Comparison of ENCODE assay signal across 8 cellular contexts in genomic region chr12:105330938-105331804, GRCh38. TPM values are rescaled to one million over a fixed set of nuclear protein-coding genes. Genes with fewer than 3 reads are reported as not detected.
DNase-seq lines count a peak whose midpoint lies in the region; ATAC-seq, FAIRE-seq and TF ChIP-seq lines count a peak whose summit lies in the region.

No MANE protein-coding gene starts in this region.

- ATAC-seq in GM18511 (IDR thresholded peaks at IDR 0.05; ENCODE audit: unreplicated experiment) (peak; percentile 16), natural killer cell (peak; percentile 4 to 13 (median 8)), GM21576 (IDR thresholded peaks at IDR 0.05; ENCODE audit: unreplicated experiment) (no peak)

- no peaks in the 10 kb centered on the region for H3K36me3 Mint-ChIP-seq in natural killer cell

- DNase-seq in ACHN (peak; percentile 46), endothelial cell of umbilical vein (ENCODE audit: low read depth, low spot score) (no peak), natural killer cell (no peak)
- DNase-seq in activated CD4-positive, alpha-beta T cell treated with anti-CD3 and anti-CD28 coated beads for 48 hours = peak; percentile 44

- intact Hi-C loops in endothelial cell of umbilical vein (cut with micrococcal nuclease) (loop anchor here (2.0 kb wide), 1 partner anchor 52 kb away; no protein-coding TSS in a partner anchor), natural killer cell (cut with micrococcal nuclease) (loop anchor here (2.0 to 5.0 kb wide), 2 partner anchors 52 to 94 kb away; partner anchors contain the start of gene APPL2)

- CTCF ChIA-PET in endothelial cell of umbilical vein (lab: Charles Lee) = interaction anchor here (0.6 to 1.8 kb wide), 10 partner anchors 15 to 812 kb away, joined by 3 to 6 read pairs (median 3); partner anchors contain the start of gene APPL2

- no peaks in the 10 kb centered on the region for H3K9me1 ChIP-seq in endothelial cell of umbilical vein (replicated peaks; ENCODE audit: control insufficient read depth, extremely low read depth, insufficient read depth, low read length)

- no peaks in the 10 kb centered on the region for H4K20me1 ChIP-seq in endothelial cell of umbilical vein (replicated peaks; ENCODE audit: control insufficient read depth, extremely low read depth, insufficient read depth, low read length)

- TF ChIP-seq POLR2A in endothelial cell of umbilical vein (IDR thresholded peaks at IDR 0.05; ENCODE audit: low read depth, low read length) = no peak

- H3K27ac ChIP-seq in HUES64 (ENCODE audit: low read depth, low read length) (no peak overlapping the region), endothelial cell of umbilical vein (ENCODE audit: insufficient read depth, low read depth, low read length) (no peak overlapping the region), urinary bladder (ENCODE audit: low read depth) (no peak overlapping the region)

- H3K4me2 ChIP-seq in endothelial cell of umbilical vein (ENCODE audit: insufficient read depth, low read length) = peak overlapping the region; percentile 91

- H3K9me3 Mint-ChIP-seq in natural killer cell = no peaks in the 10 kb centered on the region

- no peaks in the 10 kb centered on the region for H3K27me3 Mint-ChIP-seq in natural killer cell (ENCODE audit: low read depth in 2 of 2)

- H3K27me3 ChIP-seq in HUES64 (ENCODE audit: insufficient read depth, low read length) (peaks cover 48% of the 10 kb centered on the region), endothelial cell of umbilical vein (ENCODE audit: control insufficient read depth in 2 of 2, insufficient read depth in 2 of 2, low read length in 2 of 2) (no peaks in the 10 kb centered on the region)

- POLR2A ChIA-PET in endothelial cell of umbilical vein (lab: Charles Lee) = interaction anchor here (1.3 kb wide), 1 partner anchor 95 kb away, joined by 3 read pairs; the partner anchor contains the start of gene APPL2

- WGBS in HUES64 = 3% methylated on average over 37 of the region's 46 CpGs
- WGBS in urinary bladder = 5% methylated on average over 46 of the region's 46 CpGs

- peak overlapping the region; percentile 60 for H2AFZ ChIP-seq in endothelial cell of umbilical vein (ENCODE audit: low read depth, low read length)

- peak; percentile 18 for FAIRE-seq in endothelial cell of umbilical vein (lab: Jason Lieb, UNC)

- no peak overlapping the region for H3K9ac ChIP-seq in HUES64 (ENCODE audit: low read depth, low read length)
- H3K9ac ChIP-seq in endothelial cell of umbilical vein (replicated peaks; ENCODE audit: extremely low read depth, insufficient read depth, low read length) = peak overlapping the region; percentile 25

- peak overlapping the region; percentile 92 for H3K4me3 Mint-ChIP-seq in natural killer cell

- BruUV-seq in endothelial cell of umbilical vein (replicated peaks; lab: Mats Ljungman, UMichigan) = no TSS peak

- H3K9me3 ChIP-seq in HUES64 (ENCODE audit: insufficient read depth, low read depth, low read length) = no peaks in the 10 kb centered on the region
- no peaks in the 10 kb centered on the region for H3K9me3 ChIP-seq in endothelial cell of umbilical vein (replicated peaks; ENCODE audit: control insufficient read depth, insufficient read depth, low read length)

- H3K4me1 Mint-ChIP-seq in natural killer cell = peaks cover 83 to 89% of the 10 kb centered on the region in 2 donors

- no peak for TF ChIP-seq CTCF in endothelial cell of umbilical vein (IDR thresholded peaks at IDR 0.05; ENCODE audit: extremely low read depth in 1 of 2, insufficient read depth in 1 of 2, low read depth in 1 of 2, low read length in 2 of 2)
- no peak for TF ChIP-seq CTCF in natural killer cell (IDR thresholded peaks at IDR 0.05)

- H3K4me3 ChIP-seq in HUES64 (ENCODE audit: low read length) (peak overlapping the region; percentile 66), endothelial cell of umbilical vein (replicated peaks in 1 of 3; ENCODE audit: insufficient read depth in 1 of 3, low read depth in 1 of 3, low read length in 3 of 3) (peak overlapping the region; percentile 59 to 88 (median 83)), urinary bladder (ENCODE audit: low read depth, low read length) (peak overlapping the region; percentile 90)

- dilution Hi-C loops in endothelial cell of umbilical vein (cut with MboI; ENCODE audit: extremely low pct_ligation_motif_present, low sequenced_read_pairs) = no loop called here

- peaks cover 25% of the 10 kb centered on the region for H3K4me1 ChIP-seq in HUES64 (ENCODE audit: insufficient read depth, low read length)
- H3K4me1 ChIP-seq in endothelial cell of umbilical vein (ENCODE audit: control insufficient read depth, extremely low read depth, insufficient read depth, low read length) = peaks cover 36% of the 10 kb centered on the region
- H3K4me1 ChIP-seq in urinary bladder (ENCODE audit: insufficient read depth) = no peaks in the 10 kb centered on the region

- H3K27ac Mint-ChIP-seq in natural killer cell = peak overlapping the region; percentile 89 to 96

- H3K79me2 ChIP-seq in endothelial cell of umbilical vein (ENCODE audit: control insufficient read depth, insufficient read depth, low read length) = peaks cover 45% of the 10 kb centered on the region

- in situ Hi-C loops in ACHN (cut with HindIII; ENCODE audit: low pct_ligation_motif_present, low pct_unique_long_range_greater_than_20kb, low sequenced_read_pairs) = no loop called here

- H3K36me3 ChIP-seq in HUES64 (ENCODE audit: insufficient read depth, low read length) = no peaks in the 10 kb centered on the region
- no peaks in the 10 kb centered on the region for H3K36me3 ChIP-seq in endothelial cell of umbilical vein (ENCODE audit: control insufficient read depth in 2 of 2, extremely low read depth in 1 of 2, insufficient read depth in 2 of 2, low read length in 2 of 2)
- no peaks in the 10 kb centered on the region for H3K36me3 ChIP-seq in urinary bladder (ENCODE audit: insufficient read depth)

TF ChIP-seq in endothelial cell of umbilical vein, 7 proteins besides CTCF, POLR2A, EP300 and RAD21:
- TF ChIP-seq MYC (IDR thresholded peaks at IDR 0.05; ENCODE audit: low read depth, low read length) = no peak

RNA-seq across cellular contexts. Expression of gene C12orf75, which starts 0.7 kb away (rescaled TPM):
- 21.7 TPM for polyA plus RNA-seq in HUES64 (2013, experiment 1 of 2)
- polyA plus RNA-seq in HUES64 (2013, experiment 2 of 2) = 28.9 TPM
- total RNA-seq in endothelial cell of umbilical vein (60.7 and 73.6 TPM in 2 replicates), natural killer cell (100 to 1,000 TPM; 121 to 131 (median 128) TPM), urinary bladder (21.7 TPM)
- polyA plus RNA-seq in endothelial cell of umbilical vein (23.6 and 27.6 TPM in 2 replicates), urinary bladder (4.2 TPM)
- polyA plus RNA-seq in endothelial cell of umbilical vein (2011; cell fraction: cytosol; rRNA removed) = 46.4 and 50.6 TPM in 2 replicates
- polyA plus RNA-seq in endothelial cell of umbilical vein (2011; cell fraction: nucleus; rRNA removed) = 21.8 and 23.3 TPM in 2 replicates
- 47.1 and 71.8 TPM in 2 replicates for polyA plus RNA-seq in endothelial cell of umbilical vein (2012)
- polyA minus RNA-seq in endothelial cell of umbilical vein = 12.2 and 19.7 TPM in 2 replicates
- polyA minus RNA-seq in endothelial cell of umbilical vein (2011; cell fraction: cytosol; rRNA and poly(A)+ RNA removed) = 16.0 TPM
- polyA minus RNA-seq in endothelial cell of umbilical vein (2011; cell fraction: nucleus; rRNA and poly(A)+ RNA removed) = 10.0 and 18.5 TPM in 2 replicates

Comparison
In these comparisons a context has a peak if more than half of its experiments do, and no peak if none do; other contexts are left out.
1. DNase-seq: peak in ACHN (single experiment) and activated CD4-positive, alpha-beta T cell treated with anti-CD3 and anti-CD28 coated beads for 48 hours (single experiment); none in endothelial cell of umbilical vein (single experiment) and natural killer cell (single experiment).
2. Peak in every context shown above with its lines, with median percentiles within 50 percentile points of each other: H3K4me3 ChIP-seq.